11 cellular contexts compared by ENCODE assay signal in genomic region chr3:106345353-106346027, GRCh38.
DNase-seq lines count a peak whose midpoint lies in the region; FAIRE-seq and TF ChIP-seq lines count a peak whose summit lies in the region.
"Had no signal": no experiment of that assay in that cellular context is flagged by ENCODE, and none has a peak within 500 bp of the region (broad histone marks: within the 10 kb centered on the region; RNA-seq: fewer than 3 reads in every experiment).

No MANE protein-coding gene starts in this region.

- DNase-seq in ELR (ENCODE audit: low read depth) = peak; percentile 52
- peak; percentile 41 to 77 for DNase-seq in NCI-H446 (lab: John Stamatoyannopoulos, UW)
- DNase-seq in epidermal melanocyte (ENCODE audit: insufficient read length, low spot score) = peak; percentile 49
- peak; percentile 100 for DNase-seq in renal cortical epithelial cell (ENCODE audit: low read depth)
- DNase-seq in GM12892 (ENCODE audit: insufficient read length) = no peak
- no peak for DNase-seq in NCI-H345 treated with DMSO at 0.1 percent for 48 hours (lab: John Stamatoyannopoulos, UW; ENCODE audit: unreplicated experiment)
- DNase-seq in small intestine = no peak
- DNase-seq in SK-N-DZ (ENCODE audit: low spot score) = no peak
- DNase-seq: NCI-H2227 treated with DMSO at 0.1 percent for 48 hours, posterior cingulate gyrus had no signal

- peaks cover 0 to 4% of the 10 kb centered on the region in 2 donors for H3K4me1 ChIP-seq in small intestine (ENCODE audit: control insufficient read depth in 2 of 2, insufficient read depth in 1 of 2, low read depth in 1 of 2, low read length in 1 of 2)

- no peaks in the 10 kb centered on the region for H3K9me3 ChIP-seq in small intestine (ENCODE audit: control insufficient read depth, low read depth)

- 82 to 86% (median 84%) methylated on average over 5 of the region's 5 CpGs for WGBS in small intestine, 3 donors

- no peaks in the 10 kb centered on the region for H3K27me3 ChIP-seq in small intestine (ENCODE audit: control insufficient read depth in 2 of 2, insufficient read depth in 2 of 2, low read length in 2 of 2)

- FAIRE-seq in GM12892 (lab: Jason Lieb, UNC) (no peak), small intestine (lab: Jason Lieb, UNC) (no peak)
- FAIRE-seq: GM12878 had no signal

- no peaks in the 10 kb centered on the region for H3K36me3 ChIP-seq in small intestine (ENCODE audit: control insufficient read depth in 2 of 2, insufficient read depth in 2 of 2, low read length in 2 of 2)

- TF ChIP-seq POLR2A in GM12892 (IDR thresholded peaks at IDR 0.05; ENCODE audit: low read depth, low read length) = no peak

- no peak overlapping the region for H3K27ac ChIP-seq in small intestine (ENCODE audit: low read depth in 1 of 2, low read length in 1 of 2)

- no peak overlapping the region for H3K4me3 ChIP-seq in small intestine (ENCODE audit: low read depth in 1 of 2, low read length in 2 of 2)
- H3K4me3 ChIP-seq: GM12878 had no signal

Comparison
In these comparisons a context has a peak if more than half of its experiments do, and no peak if none do; other contexts are left out.
1. DNase-seq: peak in ELR (single experiment), NCI-H446 (2 of 2), epidermal melanocyte (single experiment) and renal cortical epithelial cell (single experiment); none in GM12892 (single experiment), NCI-H345 treated with DMSO at 0.1 percent for 48 hours (single experiment), small intestine (single experiment) and SK-N-DZ (single experiment).